In the genomic region with DNA sequence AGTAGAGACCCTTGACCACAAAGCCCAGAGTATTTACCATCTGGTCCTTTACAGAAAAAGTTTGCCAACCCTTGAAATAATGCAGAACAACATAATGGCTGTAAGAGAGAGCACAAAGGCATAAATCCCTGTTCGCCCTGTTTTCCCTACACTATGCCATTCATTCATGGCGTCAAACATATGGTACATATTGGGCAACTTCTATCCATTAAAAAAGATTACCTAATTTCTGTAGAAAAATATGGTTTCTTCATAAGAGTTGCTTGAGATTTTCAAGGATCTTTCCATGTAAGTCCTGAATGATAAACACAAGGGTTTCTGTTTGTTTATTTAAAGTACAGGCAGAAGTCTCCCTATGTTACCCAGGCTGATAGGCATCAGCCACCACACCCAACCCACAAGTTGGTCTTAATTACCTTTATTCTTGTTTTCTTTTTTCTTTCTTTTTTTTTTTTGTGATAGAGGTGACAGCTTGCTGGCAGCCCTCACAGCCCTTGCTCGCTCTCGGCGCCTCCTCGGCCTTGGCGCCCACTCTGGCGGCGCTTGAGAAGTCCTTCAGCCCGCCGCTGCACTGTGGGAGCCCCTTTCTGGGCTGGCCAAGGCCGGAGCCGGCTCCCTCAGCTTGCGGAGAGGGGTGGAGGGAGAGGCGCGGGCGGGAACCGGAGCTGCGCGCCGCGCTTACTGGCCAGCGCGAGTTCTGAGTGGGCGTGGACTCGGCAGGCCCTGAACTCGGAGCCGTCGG, we compare ENCODE assay signal across 16 cellular contexts.
"Had no signal": no experiment of that assay in that cellular context is flagged by ENCODE, and none has a peak within 500 bp of the region (broad histone marks: within the 10 kb centered on the region; RNA-seq: fewer than 3 reads in every experiment).

No MANE protein-coding gene starts in this region.

- H3K4me3 ChIP-seq: esophagus squamous epithelium, mucosa of descending colon, psoas muscle, right lobe of liver, thoracic aorta, transverse colon had no signal

- H3K4me3 Mint-ChIP-seq: dendritic cell treated with granulocyte-macrophage colony-stimulating factor and Interleukin-4, amounts not matched to agents 40 ng/mL and 50 ng/mL, for 4 days; naive thymus-derived CD8-positive, alpha-beta T cell; stimulated activated naive B cell treated with anti-CD40 and anti-IgM and Interleukin-4, amounts not matched to agents 10 μg/mL and 1 μg/mL and 100 μg/mL, for 72 hours; stimulated activated naive CD8-positive, alpha-beta T cell treated with anti-CD3 and anti-CD28 coated beads, Interleukin-15, amount 100 ng/mL, for 72 hours had no signal

- H3K9me3 Mint-ChIP-seq: dendritic cell treated with granulocyte-macrophage colony-stimulating factor and Interleukin-4, amounts not matched to agents 40 ng/mL and 50 ng/mL, for 4 days; stimulated activated naive CD8-positive, alpha-beta T cell treated with anti-CD3 and anti-CD28 coated beads, Interleukin-15, amount 100 ng/mL, for 72 hours had no signal

- H3K4me1 Mint-ChIP-seq: naive thymus-derived CD8-positive, alpha-beta T cell; stimulated activated naive B cell treated with anti-CD40 and anti-IgM and Interleukin-4, amounts not matched to agents 10 μg/mL and 1 μg/mL and 100 μg/mL, for 72 hours; stimulated activated naive CD8-positive, alpha-beta T cell treated with anti-CD3 and anti-CD28 coated beads, Interleukin-15, amount 100 ng/mL, for 72 hours had no signal

- H3K27ac Mint-ChIP-seq: dendritic cell treated with granulocyte-macrophage colony-stimulating factor and Interleukin-4, amounts not matched to agents 40 ng/mL and 50 ng/mL, for 4 days; naive thymus-derived CD8-positive, alpha-beta T cell; stimulated activated naive B cell treated with anti-CD40 and anti-IgM and Interleukin-4, amounts not matched to agents 10 μg/mL and 1 μg/mL and 100 μg/mL, for 72 hours; stimulated activated naive CD8-positive, alpha-beta T cell treated with anti-CD3 and anti-CD28 coated beads, Interleukin-15, amount 100 ng/mL, for 72 hours had no signal

- DNase-seq: esophagus squamous epithelium; foreskin keratinocyte; hippocampal formation; left colon; mucosa of descending colon; naive thymus-derived CD8-positive, alpha-beta T cell; psoas muscle; retina; right lobe of liver; stimulated activated CD4-positive, alpha-beta T cell treated with anti-CD3 and anti-CD28 coated beads, Interleukin-2, amount 100 ng/mL, for 24 hours; stimulated activated CD4-positive, alpha-beta T cell treated with anti-CD3 and anti-CD28 coated beads, Interleukin-4, amount 100 ng/mL, for 4 hours; stimulated activated naive B cell treated with anti-CD40 and anti-IgM and Interleukin-4, amounts not matched to agents 10 μg/mL and 1 μg/mL and 100 μg/mL, for 72 hours; stimulated activated naive CD8-positive, alpha-beta T cell treated with anti-CD3 and anti-CD28 coated beads, Interleukin-15, amount 100 ng/mL, for 72 hours; transverse colon had no signal

- H3K36me3 Mint-ChIP-seq: naive thymus-derived CD8-positive, alpha-beta T cell; stimulated activated naive B cell treated with anti-CD40 and anti-IgM and Interleukin-4, amounts not matched to agents 10 μg/mL and 1 μg/mL and 100 μg/mL, for 72 hours had no signal
